Comparison of ENCODE assay signal across 1 cellular context in the genomic region with DNA sequence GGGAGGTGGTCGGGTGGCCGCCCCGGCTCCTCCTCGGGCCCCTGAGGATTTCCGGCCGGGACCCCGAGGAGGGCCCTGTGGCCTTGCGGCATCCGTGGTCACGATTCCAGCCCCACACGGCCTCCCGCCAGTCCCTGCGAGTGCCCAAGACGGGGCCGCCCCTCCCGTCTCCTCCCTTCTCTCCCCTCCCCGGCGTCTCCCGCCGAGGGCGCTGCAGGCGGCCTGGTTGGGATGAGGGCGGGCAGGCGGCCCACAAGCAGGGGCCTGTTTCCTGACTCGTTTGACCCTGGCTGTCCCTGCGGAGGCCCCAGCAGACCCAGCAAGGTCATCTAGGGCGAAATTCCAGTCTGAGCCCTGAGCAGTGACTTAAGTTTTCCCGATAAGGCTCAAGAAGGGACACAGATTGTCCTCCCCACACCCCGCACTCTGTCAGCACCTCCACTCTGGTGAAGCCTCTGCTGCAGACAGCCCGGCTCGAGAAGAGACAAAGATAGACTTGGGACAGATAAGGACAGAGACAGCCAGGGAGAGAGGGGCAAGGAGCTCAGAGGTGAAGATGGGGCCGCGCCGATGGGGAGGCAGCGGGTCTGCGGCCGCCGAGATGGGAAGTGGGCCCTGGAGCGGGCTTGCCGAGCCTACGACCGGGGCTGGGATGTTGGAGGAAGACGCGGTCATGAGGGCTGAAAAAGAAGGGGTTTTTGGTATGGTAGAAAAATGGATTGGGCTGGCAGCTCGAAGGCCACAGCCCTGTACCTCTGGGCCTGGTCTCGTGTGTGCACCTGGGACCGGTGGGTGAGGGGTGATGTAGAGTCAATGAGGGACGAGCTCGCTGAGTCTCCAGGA.
TF ChIP-seq lines count a peak whose summit lies in the region.

No MANE protein-coding gene starts in this region.

TF ChIP-seq in HepG2, 621 proteins besides CTCF, POLR2A, EP300 and RAD21 (continued from another document and continues in another):
- peak; percentile 73; the same call in 1 of the 2 replicates for TF ChIP-seq GZF1 (CRISPR knock-in tag; IDR thresholded peaks at IDR 0.05)
- TF ChIP-seq, protein P1, sequence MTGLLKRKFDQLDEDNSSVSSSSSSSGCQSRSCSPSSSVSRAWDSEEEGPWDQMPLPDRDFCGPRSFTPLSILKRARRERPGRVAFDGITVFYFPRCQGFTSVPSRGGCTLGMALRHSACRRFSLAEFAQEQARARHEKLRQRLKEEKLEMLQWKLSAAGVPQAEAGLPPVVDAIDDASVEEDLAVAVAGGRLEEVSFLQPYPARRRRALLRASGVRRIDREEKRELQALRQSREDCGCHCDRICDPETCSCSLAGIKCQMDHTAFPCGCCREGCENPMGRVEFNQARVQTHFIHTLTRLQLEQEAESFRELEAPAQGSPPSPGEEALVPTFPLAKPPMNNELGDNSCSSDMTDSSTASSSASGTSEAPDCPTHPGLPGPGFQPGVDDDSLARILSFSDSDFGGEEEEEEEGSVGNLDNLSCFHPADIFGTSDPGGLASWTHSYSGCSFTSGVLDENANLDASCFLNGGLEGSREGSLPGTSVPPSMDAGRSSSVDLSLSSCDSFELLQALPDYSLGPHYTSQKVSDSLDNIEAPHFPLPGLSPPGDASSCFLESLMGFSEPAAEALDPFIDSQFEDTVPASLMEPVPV (CRISPR knock-in tag; IDR thresholded peaks at IDR 0.05): peak; percentile 49
- TF ChIP-seq MAZ (IDR thresholded peaks at IDR 0.05; ENCODE audit: borderline replicate concordance, low read depth, low read length): peak; percentile 62; the same call in 1 of the 2 replicates
- TF ChIP-seq MAZ (CRISPR knock-in tag; IDR thresholded peaks at IDR 0.05; ENCODE audit: low read depth): no peak
- TF ChIP-seq RFXANK (CRISPR knock-in tag; IDR thresholded peaks at IDR 0.05): no peak
- TF ChIP-seq NFKB2 (CRISPR knock-in tag; IDR thresholded peaks at IDR 0.05; ENCODE audit: borderline replicate concordance): peak; percentile 77; the same call in 1 of the 2 replicates
- TF ChIP-seq ZNF501 (CRISPR knock-in tag; IDR thresholded peaks at IDR 0.05): peak; percentile 78
- TF ChIP-seq, protein P2, sequence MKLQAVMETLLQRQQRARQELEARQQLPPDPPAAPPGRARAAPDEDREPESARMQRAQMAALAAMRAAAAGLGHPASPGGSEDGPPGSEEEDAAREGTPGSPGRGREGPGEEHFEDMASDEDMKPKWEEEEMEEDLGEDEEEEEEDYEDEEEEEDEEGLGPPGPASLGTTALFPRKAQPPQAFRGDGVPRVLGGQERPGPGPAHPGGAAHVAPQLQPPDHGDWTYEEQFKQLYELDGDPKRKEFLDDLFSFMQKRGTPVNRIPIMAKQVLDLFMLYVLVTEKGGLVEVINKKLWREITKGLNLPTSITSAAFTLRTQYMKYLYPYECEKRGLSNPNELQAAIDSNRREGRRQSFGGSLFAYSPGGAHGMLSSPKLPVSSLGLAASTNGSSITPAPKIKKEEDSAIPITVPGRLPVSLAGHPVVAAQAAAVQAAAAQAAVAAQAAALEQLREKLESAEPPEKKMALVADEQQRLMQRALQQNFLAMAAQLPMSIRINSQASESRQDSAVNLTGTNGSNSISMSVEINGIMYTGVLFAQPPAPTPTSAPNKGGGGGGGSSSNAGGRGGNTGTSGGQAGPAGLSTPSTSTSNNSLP (IDR thresholded peaks at IDR 0.05; ENCODE audit: low read depth, low read length): no peak
- TF ChIP-seq, protein P3, sequence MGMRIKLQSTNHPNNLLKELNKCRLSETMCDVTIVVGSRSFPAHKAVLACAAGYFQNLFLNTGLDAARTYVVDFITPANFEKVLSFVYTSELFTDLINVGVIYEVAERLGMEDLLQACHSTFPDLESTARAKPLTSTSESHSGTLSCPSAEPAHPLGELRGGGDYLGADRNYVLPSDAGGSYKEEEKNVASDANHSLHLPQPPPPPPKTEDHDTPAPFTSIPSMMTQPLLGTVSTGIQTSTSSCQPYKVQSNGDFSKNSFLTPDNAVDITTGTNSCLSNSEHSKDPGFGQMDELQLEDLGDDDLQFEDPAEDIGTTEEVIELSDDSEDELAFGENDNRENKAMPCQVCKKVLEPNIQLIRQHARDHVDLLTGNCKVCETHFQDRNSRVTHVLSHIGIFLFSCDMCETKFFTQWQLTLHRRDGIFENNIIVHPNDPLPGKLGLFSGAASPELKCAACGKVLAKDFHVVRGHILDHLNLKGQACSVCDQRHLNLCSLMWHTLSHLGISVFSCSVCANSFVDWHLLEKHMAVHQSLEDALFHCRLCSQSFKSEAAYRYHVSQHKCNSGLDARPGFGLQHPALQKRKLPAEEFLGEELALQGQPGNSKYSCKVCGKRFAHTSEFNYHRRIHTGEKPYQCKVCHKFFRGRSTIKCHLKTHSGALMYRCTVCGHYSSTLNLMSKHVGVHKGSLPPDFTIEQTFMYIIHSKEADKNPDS (CRISPR knock-in tag; IDR thresholded peaks at IDR 0.05): no peak
- 0 out of 2 replicates have a peak, but pooled peaks have one; percentile 47 for TF ChIP-seq BCL6 (CRISPR knock-in tag; IDR thresholded peaks at IDR 0.05)
- TF ChIP-seq, protein P4, sequence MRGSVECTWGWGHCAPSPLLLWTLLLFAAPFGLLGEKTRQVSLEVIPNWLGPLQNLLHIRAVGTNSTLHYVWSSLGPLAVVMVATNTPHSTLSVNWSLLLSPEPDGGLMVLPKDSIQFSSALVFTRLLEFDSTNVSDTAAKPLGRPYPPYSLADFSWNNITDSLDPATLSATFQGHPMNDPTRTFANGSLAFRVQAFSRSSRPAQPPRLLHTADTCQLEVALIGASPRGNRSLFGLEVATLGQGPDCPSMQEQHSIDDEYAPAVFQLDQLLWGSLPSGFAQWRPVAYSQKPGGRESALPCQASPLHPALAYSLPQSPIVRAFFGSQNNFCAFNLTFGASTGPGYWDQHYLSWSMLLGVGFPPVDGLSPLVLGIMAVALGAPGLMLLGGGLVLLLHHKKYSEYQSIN (CRISPR knock-in tag; IDR thresholded peaks at IDR 0.05; ENCODE audit: borderline replicate concordance): no peak
- TF ChIP-seq TAF1 (CRISPR knock-in tag; IDR thresholded peaks at IDR 0.05): peak; percentile 24; the same call in 1 of the 2 replicates
- TF ChIP-seq ZNF749 (CRISPR knock-in tag; IDR thresholded peaks at IDR 0.05; ENCODE audit: borderline replicate concordance): no peak
- TF ChIP-seq STAG1 (CRISPR knock-in tag; IDR thresholded peaks at IDR 0.05): peak; percentile 45
- TF ChIP-seq TBL1XR1 (IDR thresholded peaks at IDR 0.05; ENCODE audit: borderline replicate concordance, low read length, partially characterized antibody): no peak
- no peak for TF ChIP-seq SOX13 (IDR thresholded peaks at IDR 0.05)
- TF ChIP-seq SOX13 (CRISPR knock-in tag; conservative IDR thresholded peaks at IDR 0.05 in 1 of 2, IDR thresholded peaks at IDR 0.05 in 1 of 2): peak in 1 of 2 experiments; percentile 46; a peak in 1 of 4 replicates
- peak; percentile 96 for TF ChIP-seq HDAC1 (CRISPR knock-in tag; IDR thresholded peaks at IDR 0.05)
- peak; percentile 25; the same call in 1 of the 2 replicates for TF ChIP-seq KDM5B (CRISPR knock-in tag; IDR thresholded peaks at IDR 0.05; ENCODE audit: borderline replicate concordance)
- 0 out of 2 replicates have a peak, but pooled peaks have one; percentile 7 for TF ChIP-seq ZBTB1 (CRISPR knock-in tag; IDR thresholded peaks at IDR 0.05; ENCODE audit: borderline replicate concordance)
- peak; percentile 37 for TF ChIP-seq TEAD3 (CRISPR knock-in tag; optimal IDR thresholded peaks at IDR 0.05; ENCODE audit: borderline replicate concordance)
- peak; percentile 7; the same call in 1 of the 2 replicates for TF ChIP-seq ZNF709 (CRISPR knock-in tag; IDR thresholded peaks at IDR 0.05)
- TF ChIP-seq CREB1 (IDR thresholded peaks at IDR 0.05): no peak
- no peak for TF ChIP-seq CREB1 (CRISPR knock-in tag; IDR thresholded peaks at IDR 0.05)
- peak; percentile 29; the same call in 1 of the 2 replicates for TF ChIP-seq ZNF614 (CRISPR knock-in tag; IDR thresholded peaks at IDR 0.05; ENCODE audit: borderline replicate concordance)
- TF ChIP-seq, protein P5, sequence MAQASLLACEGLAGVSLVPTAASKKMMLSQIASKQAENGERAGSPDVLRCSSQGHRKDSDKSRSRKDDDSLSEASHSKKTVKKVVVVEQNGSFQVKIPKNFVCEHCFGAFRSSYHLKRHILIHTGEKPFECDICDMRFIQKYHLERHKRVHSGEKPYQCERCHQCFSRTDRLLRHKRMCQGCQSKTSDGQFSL (CRISPR knock-in tag; IDR thresholded peaks at IDR 0.05): peak; percentile 8; the same call in 1 of the 2 replicates
- TF ChIP-seq ZMYM3 (CRISPR knock-in tag; IDR thresholded peaks at IDR 0.05): 0 out of 2 replicates have a peak, but pooled peaks have one; percentile 10
- TF ChIP-seq SPEN (CRISPR knock-in tag; IDR thresholded peaks at IDR 0.05; ENCODE audit: low read depth): peak; percentile 62; the same call in 1 of the 2 replicates
- TF ChIP-seq ZNF451 (CRISPR knock-in tag; IDR thresholded peaks at IDR 0.05): no peak
- 0 out of 2 replicates have a peak, but pooled peaks have one; percentile 11 for TF ChIP-seq ZNF121 (CRISPR knock-in tag; IDR thresholded peaks at IDR 0.05)
- TF ChIP-seq, protein P6, sequence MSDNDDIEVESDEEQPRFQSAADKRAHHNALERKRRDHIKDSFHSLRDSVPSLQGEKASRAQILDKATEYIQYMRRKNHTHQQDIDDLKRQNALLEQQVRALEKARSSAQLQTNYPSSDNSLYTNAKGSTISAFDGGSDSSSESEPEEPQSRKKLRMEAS (IDR thresholded peaks at IDR 0.05): 0 out of 2 replicates have a peak, but pooled peaks have one; percentile 39
- TF ChIP-seq, protein P7, sequence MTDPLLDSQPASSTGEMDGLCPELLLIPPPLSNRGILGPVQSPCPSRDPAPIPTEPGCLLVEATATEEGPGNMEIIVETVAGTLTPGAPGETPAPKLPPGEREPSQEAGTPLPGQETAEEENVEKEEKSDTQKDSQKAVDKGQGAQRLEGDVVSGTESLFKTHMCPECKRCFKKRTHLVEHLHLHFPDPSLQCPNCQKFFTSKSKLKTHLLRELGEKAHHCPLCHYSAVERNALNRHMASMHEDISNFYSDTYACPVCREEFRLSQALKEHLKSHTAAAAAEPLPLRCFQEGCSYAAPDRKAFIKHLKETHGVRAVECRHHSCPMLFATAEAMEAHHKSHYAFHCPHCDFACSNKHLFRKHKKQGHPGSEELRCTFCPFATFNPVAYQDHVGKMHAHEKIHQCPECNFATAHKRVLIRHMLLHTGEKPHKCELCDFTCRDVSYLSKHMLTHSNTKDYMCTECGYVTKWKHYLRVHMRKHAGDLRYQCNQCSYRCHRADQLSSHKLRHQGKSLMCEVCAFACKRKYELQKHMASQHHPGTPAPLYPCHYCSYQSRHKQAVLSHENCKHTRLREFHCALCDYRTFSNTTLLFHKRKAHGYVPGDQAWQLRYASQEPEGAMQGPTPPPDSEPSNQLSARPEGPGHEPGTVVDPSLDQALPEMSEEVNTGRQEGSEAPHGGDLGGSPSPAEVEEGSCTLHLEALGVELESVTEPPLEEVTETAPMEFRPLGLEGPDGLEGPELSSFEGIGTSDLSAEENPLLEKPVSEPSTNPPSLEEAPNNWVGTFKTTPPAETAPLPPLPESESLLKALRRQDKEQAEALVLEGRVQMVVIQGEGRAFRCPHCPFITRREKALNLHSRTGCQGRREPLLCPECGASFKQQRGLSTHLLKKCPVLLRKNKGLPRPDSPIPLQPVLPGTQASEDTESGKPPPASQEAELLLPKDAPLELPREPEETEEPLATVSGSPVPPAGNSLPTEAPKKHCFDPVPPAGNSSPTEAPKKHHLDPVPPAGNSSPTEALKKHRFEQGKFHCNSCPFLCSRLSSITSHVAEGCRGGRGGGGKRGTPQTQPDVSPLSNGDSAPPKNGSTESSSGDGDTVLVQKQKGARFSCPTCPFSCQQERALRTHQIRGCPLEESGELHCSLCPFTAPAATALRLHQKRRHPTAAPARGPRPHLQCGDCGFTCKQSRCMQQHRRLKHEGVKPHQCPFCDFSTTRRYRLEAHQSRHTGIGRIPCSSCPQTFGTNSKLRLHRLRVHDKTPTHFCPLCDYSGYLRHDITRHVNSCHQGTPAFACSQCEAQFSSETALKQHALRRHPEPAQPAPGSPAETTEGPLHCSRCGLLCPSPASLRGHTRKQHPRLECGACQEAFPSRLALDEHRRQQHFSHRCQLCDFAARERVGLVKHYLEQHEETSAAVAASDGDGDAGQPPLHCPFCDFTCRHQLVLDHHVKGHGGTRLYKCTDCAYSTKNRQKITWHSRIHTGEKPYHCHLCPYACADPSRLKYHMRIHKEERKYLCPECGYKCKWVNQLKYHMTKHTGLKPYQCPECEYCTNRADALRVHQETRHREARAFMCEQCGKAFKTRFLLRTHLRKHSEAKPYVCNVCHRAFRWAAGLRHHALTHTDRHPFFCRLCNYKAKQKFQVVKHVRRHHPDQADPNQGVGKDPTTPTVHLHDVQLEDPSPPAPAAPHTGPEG (CRISPR knock-in tag; IDR thresholded peaks at IDR 0.05): 0 out of 2 replicates have a peak, but pooled peaks have one; percentile 21
- peak; percentile 85 for TF ChIP-seq TARDBP (CRISPR knock-in tag; IDR thresholded peaks at IDR 0.05)
- no peak for TF ChIP-seq NFE2L2 (IDR thresholded peaks at IDR 0.05; ENCODE audit: low read length)
- peak; percentile 87 for TF ChIP-seq ZFY (CRISPR knock-in tag; IDR thresholded peaks at IDR 0.05)
- TF ChIP-seq KLF11 (CRISPR knock-in tag; IDR thresholded peaks at IDR 0.05): peak; percentile 46; the same call in 1 of the 2 replicates
- TF ChIP-seq ZFP37 (CRISPR knock-in tag; IDR thresholded peaks at IDR 0.05; ENCODE audit: borderline replicate concordance): 0 out of 2 replicates have a peak, but pooled peaks have one; percentile 0
- TF ChIP-seq, protein P8, sequence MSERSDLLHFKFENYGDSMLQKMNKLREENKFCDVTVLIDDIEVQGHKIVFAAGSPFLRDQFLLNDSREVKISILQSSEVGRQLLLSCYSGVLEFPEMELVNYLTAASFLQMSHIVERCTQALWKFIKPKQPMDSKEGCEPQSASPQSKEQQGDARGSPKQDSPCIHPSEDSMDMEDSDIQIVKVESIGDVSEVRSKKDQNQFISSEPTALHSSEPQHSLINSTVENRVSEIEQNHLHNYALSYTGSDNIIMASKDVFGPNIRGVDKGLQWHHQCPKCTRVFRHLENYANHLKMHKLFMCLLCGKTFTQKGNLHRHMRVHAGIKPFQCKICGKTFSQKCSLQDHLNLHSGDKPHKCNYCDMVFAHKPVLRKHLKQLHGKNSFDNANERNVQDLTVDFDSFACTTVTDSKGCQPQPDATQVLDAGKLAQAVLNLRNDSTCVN (CRISPR knock-in tag; IDR thresholded peaks at IDR 0.05; ENCODE audit: borderline replicate concordance): no peak; the same call in 1 of the 2 replicates
- peak; percentile 33; the same call in 1 of the 2 replicates for TF ChIP-seq MYC (CRISPR knock-in tag; IDR thresholded peaks at IDR 0.05; ENCODE audit: borderline replicate concordance)
- 0 out of 2 replicates have a peak, but pooled peaks have one; percentile 40 for TF ChIP-seq HOXA3 (CRISPR knock-in tag; IDR thresholded peaks at IDR 0.05)
- peak; percentile 54 for TF ChIP-seq ZNF891 (CRISPR knock-in tag; IDR thresholded peaks at IDR 0.05)
- peak; percentile 16 for TF ChIP-seq IKZF4 (CRISPR knock-in tag; IDR thresholded peaks at IDR 0.05; ENCODE audit: borderline replicate concordance, low read depth, not compliant biosample characterization)
